In genomic region chr2:27245620-27246019, GRCh38 we compare ENCODE assay signal across 23 cellular contexts. TPM values are rescaled to one million over a fixed set of nuclear protein-coding genes. Genes with fewer than 3 reads are reported as not detected.
"Had no signal": no experiment of that assay in that cellular context is flagged by ENCODE, and none has a peak within 500 bp of the region (broad histone marks: within the 10 kb centered on the region; RNA-seq: fewer than 3 reads in every experiment).

No MANE protein-coding gene starts in this region.

- H3K9ac ChIP-seq: SK-N-SH had no signal

- H3K27me3 ChIP-seq: adrenal gland, MG63 had no signal

- H3K9me3 ChIP-seq: adrenal gland, MG63, SK-N-SH had no signal

- H3K4me2 ChIP-seq: SK-N-SH had no signal

- DNase-seq: activated CD4-positive, alpha-beta memory T cell treated with anti-CD3 and anti-CD28 coated beads, Interleukin-2, amount 10 ng/mL, durations not matched to agents 7 days and 5 days; activated CD4-positive, alpha-beta T cell treated with anti-CD3 and anti-CD28 coated beads, Interleukin-2, amount 50 U/mL, for 1 hour; activated CD4-positive, CD25-positive, alpha-beta regulatory T cell; activated naive CD4-positive, alpha-beta T cell treated with anti-CD3 and anti-CD28 coated beads, Interleukin-2, amount 50 U/mL, for 16 hours; activated naive CD8-positive, alpha-beta T cell treated with anti-CD3 and anti-CD28 coated beads, Interleukin-2, amount 10 ng/mL, durations not matched to agents 7 days and 5 days; activated T-cell treated with anti-CD3 and anti-CD28 coated beads for 4 hours; adrenal gland; anterior cingulate cortex; caudate nucleus; MG63; NCI-H1105; NCI-H1436; NCI-H1694 treated with DMSO at 0.1 percent for 48 hours; NCI-H2029 treated with DMSO at 0.1 percent for 48 hours; NCI-H345; NCI-H510A; NCI-H526 treated with DMSO at 0.1 percent for 48 hours; SIG-M5; SK-N-SH; T-helper 1 cell had no signal

- H3K27ac ChIP-seq: adrenal gland, VCaP had no signal

- H3K4me3 ChIP-seq: adrenal gland, MG63 had no signal

- H3K9me2 ChIP-seq: SK-N-SH had no signal

RNA-seq across cellular contexts. Expression of gene DNAJC5G, which starts 29.6 kb away (rescaled TPM):
- total RNA-seq: activated CD4-positive, alpha-beta memory T cell treated with anti-CD3 and anti-CD28 coated beads, Interleukin-2, amount 10 ng/mL, durations not matched to agents 7 days and 5 days; activated CD8-positive, alpha-beta memory T cell treated with anti-CD3 and anti-CD28 coated beads for 36 hours; activated naive CD8-positive, alpha-beta T cell treated with anti-CD3 and anti-CD28 coated beads, Interleukin-2, amount 10 ng/mL, durations not matched to agents 7 days and 5 days; T-helper 2 cell treated with Interferon-gamma antibody and Interleukin-4, amounts not matched to agents 100 ng/mL and 5 ng/mL, for 36 hours had no signal
